ENCODE assay signal across 19 cellular contexts in genomic region chr3:24302382-24302781, GRCh38.
"Had no signal": no experiment of that assay in that cellular context is flagged by ENCODE, and none has a peak within 500 bp of the region (broad histone marks: within the 10 kb centered on the region; RNA-seq: fewer than 3 reads in every experiment).

No MANE protein-coding gene starts in this region.

- DNase-seq: activated CD4-positive, alpha-beta T cell treated with anti-CD3 and anti-CD28 coated beads for 4 hours; activated CD4-positive, alpha-beta T cell treated with anti-CD3 and anti-CD28 coated beads, Interleukin-2, amount 50 U/mL, for 4 hours; activated effector memory CD4-positive, alpha-beta T cell treated with Interleukin-2 at 50 U/mL for 16 hours; activated naive CD4-positive, alpha-beta T cell treated with Interleukin-2 at 50 U/mL for 16 hours; activated T-cell treated with anti-CD3 and anti-CD28 coated beads for 4 hours; anterior cingulate cortex; dermis blood vessel endothelial cell; effector CD4-positive, alpha-beta T cell; esophagus squamous epithelium; foreskin melanocyte; left colon; midbrain; naive thymus-derived CD8-positive, alpha-beta T cell; posterior cingulate gyrus; right lobe of liver; stimulated activated CD4-positive, alpha-beta T cell treated with anti-CD3 and anti-CD28 coated beads, Interleukin-2, amount 100 ng/mL, for 48 hours; stimulated activated naive CD8-positive, alpha-beta T cell treated with anti-CD3 and anti-CD28 coated beads, Interleukin-15, Interleukin-2, amounts not matched to agents 100 U/mL and 50 U/mL, for 24 hours; T-helper 1 cell had no signal

- H3K27ac ChIP-seq: esophagus squamous epithelium, right lobe of liver, VCaP had no signal

- H3K27me3 ChIP-seq: esophagus squamous epithelium, right lobe of liver had no signal

- H3K9me3 ChIP-seq: esophagus squamous epithelium, right lobe of liver had no signal

- ATAC-seq: left colon; naive thymus-derived CD8-positive, alpha-beta T cell; stimulated activated naive CD8-positive, alpha-beta T cell treated with anti-CD3 and anti-CD28 coated beads, Interleukin-15, Interleukin-2, amounts not matched to agents 100 U/mL and 50 U/mL, for 24 hours had no signal

- H3K4me3 ChIP-seq: esophagus squamous epithelium, right lobe of liver had no signal

- H3K36me3 ChIP-seq: esophagus squamous epithelium, right lobe of liver had no signal
